ENCODE assay signal across 16 cellular contexts in genomic region chr5:64100203-64100602, GRCh38.
DNase-seq lines count a peak whose midpoint lies in the region; ATAC-seq and TF ChIP-seq lines count a peak whose summit lies in the region.
"Had no signal": no experiment of that assay in that cellular context is flagged by ENCODE, and none has a peak within 500 bp of the region (broad histone marks: within the 10 kb centered on the region; RNA-seq: fewer than 3 reads in every experiment).

No MANE protein-coding gene starts in this region.

- H3K9ac ChIP-seq in MM.1S (ENCODE audit: low read length), result no peak overlapping the region

- H3K27me3 ChIP-seq in MM.1S (replicated peaks; ENCODE audit: insufficient read depth, low read length) (no peaks in the 10 kb centered on the region), hepatocyte (no peaks in the 10 kb centered on the region)

- WGBS in hepatocyte (ENCODE audit: low lambda C conversion rate, missing lambda C conversion rate), result 47% methylated on average over 1 of the region's 1 CpG

- TF ChIP-seq CTCF in 22Rv1 (IDR thresholded peaks at IDR 0.05) (peak; percentile 9; the same call in 1 of the 2 replicates), C4-2B (conservative IDR thresholded peaks at IDR 0.05) (peak; percentile 12), MM.1S (IDR thresholded peaks at IDR 0.05; ENCODE audit: low read length) (0 out of 2 replicates have a peak, but pooled peaks have one; percentile 6), hepatocyte (IDR thresholded peaks at IDR 0.05; ENCODE audit: poor library complexity) (no peak)

- H3K9me2 ChIP-seq in MM.1S (replicated peaks; ENCODE audit: insufficient read depth, low read length) (no peaks in the 10 kb centered on the region), hepatocyte (replicated peaks; ENCODE audit: insufficient read depth) (no peaks in the 10 kb centered on the region)

- H3K9me3 ChIP-seq in MM.1S (replicated peaks; ENCODE audit: insufficient read depth, low read length) (no peaks in the 10 kb centered on the region), hepatocyte (ENCODE audit: low read depth) (no peaks in the 10 kb centered on the region)
- H3K9me3 ChIP-seq: A549 had no signal

- no peak for ATAC-seq in HG03521 (IDR thresholded peaks at IDR 0.05; ENCODE audit: unreplicated experiment)
- ATAC-seq: A549, HepG2 had no signal

- H4K20me1 ChIP-seq in MM.1S (ENCODE audit: insufficient read depth, low read length) (no peaks in the 10 kb centered on the region), hepatocyte (ENCODE audit: insufficient read depth, poor library complexity, severe bottlenecking) (no peaks in the 10 kb centered on the region)

- H3K4me2 ChIP-seq in MM.1S (ENCODE audit: low read depth, low read length) (no peak overlapping the region), hepatocyte (no peak overlapping the region)
- H3K4me2 ChIP-seq: A549 had no signal

- no peaks in the 10 kb centered on the region for H3K4me1 ChIP-seq in MM.1S (ENCODE audit: low read length)
- H3K4me1 ChIP-seq in hepatocyte (ENCODE audit: insufficient read depth), result no peaks in the 10 kb centered on the region
- H3K4me1 ChIP-seq: A549 had no signal

- no peaks in the 10 kb centered on the region for H3K79me2 ChIP-seq in MM.1S (ENCODE audit: low read length)
- H3K79me2 ChIP-seq in hepatocyte, result no peaks in the 10 kb centered on the region

- H2AFZ ChIP-seq in MM.1S (ENCODE audit: low read length), result no peak overlapping the region
- no peak overlapping the region for H2AFZ ChIP-seq in hepatocyte

- DNase-seq in MM.1S, result no peak
- peak; percentile 1 for DNase-seq in cerebellum (ENCODE audit: low spot score)
- no peak for DNase-seq in hepatocyte (ENCODE audit: low spot score)
- DNase-seq in retina, result no peak
- no peak for DNase-seq in activated gamma-delta T cell treated with Interleukin-2 at 50 U/mL for 16 hours
- DNase-seq: AML-193; CD4-positive, alpha-beta memory T cell; GDM1; GOT3; H9; KG1 had no signal

- H3K4me3 ChIP-seq in MM.1S (ENCODE audit: low read length) (no peak overlapping the region), hepatocyte (no peak overlapping the region)
- H3K4me3 ChIP-seq: A549 had no signal

- H3F3A ChIP-seq in MM.1S (ENCODE audit: insufficient read depth, low read length), result no peaks in the 10 kb centered on the region

- H3K36me3 ChIP-seq in MM.1S (replicated peaks; ENCODE audit: insufficient read depth, low read length), result no peaks in the 10 kb centered on the region
- H3K36me3 ChIP-seq in hepatocyte (replicated peaks; ENCODE audit: insufficient read depth, low read depth), result no peaks in the 10 kb centered on the region

- no peak overlapping the region for H3K27ac ChIP-seq in 22Rv1
- no peak overlapping the region for H3K27ac ChIP-seq in C4-2B
- no peak overlapping the region for H3K27ac ChIP-seq in MM.1S (ENCODE audit: low read length)
- H3K27ac ChIP-seq in hepatocyte, result no peak overlapping the region
- H3K27ac ChIP-seq: A549 had no signal
